Comparison of ENCODE assay signal across 16 cellular contexts in genomic region chr12:53060064-53060720, GRCh38. TPM values are rescaled to one million over a fixed set of nuclear protein-coding genes. Genes with fewer than 3 reads are reported as not detected.
A peak's percentile ranks its signal among the peaks of the same experiment; 100 is the strongest.
DNase-seq lines count a peak whose midpoint lies in the region; ATAC-seq, FAIRE-seq and TF ChIP-seq lines count a peak whose summit lies in the region.
"Had no signal": no experiment of that assay in that cellular context is flagged by ENCODE, and none has a peak within 500 bp of the region (broad histone marks: within the 10 kb centered on the region; RNA-seq: fewer than 3 reads in every experiment).

No MANE protein-coding gene starts in this region.

- H3K27me3 ChIP-seq in HepG2 (ENCODE audit: control insufficient read depth in 1 of 2, insufficient read depth in 2 of 2, low read length in 2 of 2) = no peaks in the 10 kb centered on the region

- no peak overlapping the region for H3K4me2 ChIP-seq in HepG2 (ENCODE audit: low read depth, low read length)

- intact Hi-C loops in HepG2 (cut with micrococcal nuclease; ENCODE audit: unreplicated experiment) = no loop called here

- no peak overlapping the region for H3K4me3 Mint-ChIP-seq in WTC11
- H3K4me3 Mint-ChIP-seq: activated CD4-positive, alpha-beta memory T cell treated with anti-CD3 and anti-CD28 coated beads, Interleukin-2, amount 10 ng/mL, durations not matched to agents 7 days and 5 days had no signal

- H3K9me3 ChIP-seq in HepG2 (ENCODE audit: low read length) = no peaks in the 10 kb centered on the region

- in situ Hi-C loops in HepG2 (cut with HindIII; ENCODE audit: extremely low pct_ligation_motif_present, low pct_unique_long_range_greater_than_20kb) = loop anchor here (5.0 kb wide), 2 partner anchors 42 to 132 kb away; partner anchors contain the start of gene SOAT2

- H3K9me3 Mint-ChIP-seq in WTC11 = no peaks in the 10 kb centered on the region
- H3K9me3 Mint-ChIP-seq: activated CD4-positive, alpha-beta memory T cell treated with anti-CD3 and anti-CD28 coated beads, Interleukin-2, amount 10 ng/mL, durations not matched to agents 7 days and 5 days had no signal

- no peaks in the 10 kb centered on the region for H3K79me2 ChIP-seq in HepG2 (ENCODE audit: insufficient read depth, low read length)

- H3K27ac ChIP-seq in coronary artery = peak overlapping the region; percentile 83 to 96
- no peak overlapping the region for H3K27ac ChIP-seq in HepG2 (ENCODE audit: extremely low read length, insufficient read depth, low read length)
- peak overlapping the region; percentile 49 for H3K27ac ChIP-seq in substantia nigra (ENCODE audit: low read depth, low read length, poor library complexity, severe bottlenecking)

- no peaks in the 10 kb centered on the region for H4K20me1 ChIP-seq in HepG2 (ENCODE audit: insufficient read depth, low read length)

- TF ChIP-seq EP300 in HepG2 (IDR thresholded peaks at IDR 0.05; ENCODE audit: low read depth in 2 of 2, low read length in 2 of 2) = no peak
- TF ChIP-seq EP300 in HepG2 (CRISPR knock-in tag; IDR thresholded peaks at IDR 0.05; ENCODE audit: borderline replicate concordance) = no peak

- H3K4me3 ChIP-seq in coronary artery (no peak overlapping the region), HepG2 (replicated peaks in 1 of 3; ENCODE audit: insufficient read depth in 1 of 3, low read depth in 2 of 3, low read length in 3 of 3) (no peak overlapping the region)

- POLR2A ChIA-PET in HepG2 (lab: Yijun Ruan, JAX) (interaction anchor here (1.7 to 3.4 kb wide), 4 partner anchors 8 to 43 kb away, joined by 16 to 50 read pairs (median 31); partner anchors contain the start of genes SOAT2, SPRYD3 and TNS2), WTC11 (lab: Charles Lee) (no interaction called here)

- no peak for TF ChIP-seq CTCF in coronary artery (IDR thresholded peaks at IDR 0.05)
- no peak for TF ChIP-seq CTCF in HepG2 (CRISPR knock-in tag; IDR thresholded peaks at IDR 0.05)
- no peak for TF ChIP-seq CTCF in WTC11 (IDR thresholded peaks at IDR 0.05)

- H3K4me1 Mint-ChIP-seq in WTC11 = peaks cover 7% of the 10 kb centered on the region

- ATAC-seq in HepG2 (no peak), WTC11 (no peak)
- ATAC-seq: right cardiac atrium had no signal

- TF ChIP-seq RAD21 in HepG2 (CRISPR knock-in tag; IDR thresholded peaks at IDR 0.05) = no peak

- peaks cover 0 to 16% of the 10 kb centered on the region in 2 experiments; a peak in 2 of 5 replicates for H3K36me3 ChIP-seq in HepG2 (replicated peaks in 1 of 2; ENCODE audit: control insufficient read depth in 1 of 2, insufficient read depth in 2 of 2, low read length in 2 of 2)

- peaks cover 25% of the 10 kb centered on the region for H3K4me1 ChIP-seq in HepG2 (ENCODE audit: insufficient read depth, low read length)

- WGBS in HepG2 (ENCODE audit: low lambda C conversion rate) = 95% methylated on average over 5 of the region's 17 CpGs

- peaks cover 71% of the 10 kb centered on the region for H3K27me3 Mint-ChIP-seq in WTC11 (ENCODE audit: low read depth)
- H3K27me3 Mint-ChIP-seq: activated CD4-positive, alpha-beta memory T cell treated with anti-CD3 and anti-CD28 coated beads, Interleukin-2, amount 10 ng/mL, durations not matched to agents 7 days and 5 days had no signal

- CTCF ChIA-PET in HepG2 (lab: Yijun Ruan, JAX; ENCODE audit: low intra/inter-chr PET ratio, low total read pairs) (no interaction called here), WTC11 (lab: Charles Lee) (interaction anchor here (1.4 to 11.2 kb wide), 5 partner anchors 11 to 154 kb away, joined by 6 to 474 read pairs (median 16); partner anchors contain the start of genes IGFBP6, SOAT2 and TNS2)

- BruUV-seq in HepG2 (replicated peaks; lab: Mats Ljungman, UMichigan) = no TSS peak

- H3K27ac Mint-ChIP-seq in WTC11 = no peak overlapping the region
- H3K27ac Mint-ChIP-seq: activated CD4-positive, alpha-beta memory T cell treated with anti-CD3 and anti-CD28 coated beads, Interleukin-2, amount 10 ng/mL, durations not matched to agents 7 days and 5 days had no signal

- DNase-seq in coronary artery (ENCODE audit: low spot score) = no peak
- no peak for DNase-seq in HepG2 (ENCODE audit: low spot score)
- DNase-seq in substantia nigra (lab: John Stamatoyannopoulos, UW) = no peak
- no peak for DNase-seq in GM12892 (ENCODE audit: insufficient read length)
- DNase-seq in WTC11 (ENCODE audit: low spot score) = no peak
- DNase-seq in T1000 (lab: John Stamatoyannopoulos, UW) = no peak
- DNase-seq: activated CD4-positive, alpha-beta memory T cell treated with anti-CD3 and anti-CD28 coated beads, Interleukin-2, amount 10 ng/mL, durations not matched to agents 7 days and 5 days; activated gamma-delta T cell treated with Interleukin-2 at 50 U/mL for 16 hours; EL; islet precursor cell; NCI-H1048; SIG-M5; stimulated activated naive CD4-positive, alpha-beta T cell; T-helper 9 cell had no signal

- FAIRE-seq in HepG2 (lab: Jason Lieb, UNC) (no peak), GM12892 (lab: Jason Lieb, UNC) (no peak)
- FAIRE-seq: GM12891 had no signal

- H2AFZ ChIP-seq in HepG2 (ENCODE audit: low read length) = no peak overlapping the region

- H3K36me3 Mint-ChIP-seq in WTC11 = no peaks in the 10 kb centered on the region

- H3K9ac ChIP-seq in HepG2 (ENCODE audit: insufficient read depth, low read depth, low read length) = no peak overlapping the region

- TF ChIP-seq POLR2A in HepG2 (IDR thresholded peaks at IDR 0.05; ENCODE audit: insufficient read depth in 1 of 2, low read depth in 2 of 2, low read length in 2 of 2) (no peak), GM12892 (IDR thresholded peaks at IDR 0.05; ENCODE audit: low read depth, low read length) (no peak)

RNA-seq across cellular contexts. Expression of gene TNS2, which starts 10.3 kb away (rescaled TPM):
- total RNA-seq in HepG2 (2016; rRNA removed; fragmentation: Illumina TruSeq; extraction: Trizol) (3.2 and 8.9 TPM in 2 replicates), WTC11 (2021) (3.4 to 7.7 TPM (median 4.1 TPM) in 3 replicates)
- total RNA-seq in HepG2 (2016; cell fraction: cytosol; rRNA removed; fragmentation: Illumina TruSeq; extraction: Trizol; ENCODE audit: low read depth) = 3.1 and 5.0 TPM in 2 replicates
- 2.8 and 9.5 TPM in 2 replicates for total RNA-seq in HepG2 (2016; cell fraction: insoluble cytoplasmic fraction; rRNA removed; fragmentation: Illumina TruSeq; extraction: Trizol)
- total RNA-seq in HepG2 (2016; cell fraction: membrane; rRNA removed; fragmentation: Illumina TruSeq; extraction: Trizol) = 3.1 and 3.8 TPM in 2 replicates
- total RNA-seq in HepG2 (2016; cell fraction: nucleus; rRNA removed; fragmentation: Illumina TruSeq; extraction: Trizol) = 13.3 and 14.8 TPM in 2 replicates
- 18.0 and 20.4 TPM in 2 replicates for polyA plus RNA-seq in HepG2 (2011; rRNA removed)
- 3.9 and 6.8 TPM in 2 replicates for polyA plus RNA-seq in HepG2 (2011; cell fraction: cytosol; rRNA removed)
- polyA plus RNA-seq in HepG2 (2011; cell fraction: nucleus; rRNA removed) = 181 and 258 TPM in 2 replicates
- 13.0 and 15.3 TPM in 2 replicates for polyA plus RNA-seq in HepG2 (2012)
- 0.96 and 1.4 TPM in 2 replicates for polyA plus RNA-seq in HepG2 (2016; cell fraction: cytosol; fragmentation: Illumina TruSeq; extraction: Trizol; ENCODE audit: low read depth)
- polyA plus RNA-seq in HepG2 (2016; cell fraction: insoluble cytoplasmic fraction; fragmentation: Illumina TruSeq; extraction: Trizol; ENCODE audit: low read depth) = 5.7 and 8.2 TPM in 2 replicates
- 2.0 and 4.2 TPM in 2 replicates for polyA plus RNA-seq in HepG2 (2016; cell fraction: membrane; fragmentation: Illumina TruSeq; extraction: Trizol; ENCODE audit: low read depth)
- polyA plus RNA-seq in HepG2 (2016; cell fraction: nucleus; fragmentation: Illumina TruSeq; extraction: Trizol; ENCODE audit: insufficient read depth, low read depth) = 34.1 and 49.0 TPM in 2 replicates
- 34.0 and 38.3 TPM in 2 replicates for polyA minus RNA-seq in HepG2 (2011; rRNA and poly(A)+ RNA removed; ENCODE audit: low replicate concordance)
- polyA minus RNA-seq in HepG2 (2011; cell fraction: cytosol; rRNA and poly(A)+ RNA removed) = 9.9 and 10.3 TPM in 2 replicates
- polyA minus RNA-seq in HepG2 (2011; cell fraction: nucleus; rRNA and poly(A)+ RNA removed) = 63.8 and 80.3 TPM in 2 replicates
- 0.47 TPM for polyA plus RNA-seq in GM12892 (2012; ENCODE audit: missing spikeins)

RNA-seq across cellular contexts. Expression of gene SPRYD3, which starts 19.0 kb away (rescaled TPM):
- total RNA-seq in HepG2 (2016; rRNA removed; fragmentation: Illumina TruSeq; extraction: Trizol) (9.0 and 9.2 TPM in 2 replicates), WTC11 (2021) (6.5 to 11.9 TPM (median 6.8 TPM) in 3 replicates)
- total RNA-seq in HepG2 (2016; cell fraction: cytosol; rRNA removed; fragmentation: Illumina TruSeq; extraction: Trizol; ENCODE audit: low read depth) = 0.79 and 1.3 TPM in 2 replicates
- total RNA-seq in HepG2 (2016; cell fraction: insoluble cytoplasmic fraction; rRNA removed; fragmentation: Illumina TruSeq; extraction: Trizol) = 7.9 and 8.6 TPM in 2 replicates
- total RNA-seq in HepG2 (2016; cell fraction: membrane; rRNA removed; fragmentation: Illumina TruSeq; extraction: Trizol) = 2.8 and 3.1 TPM in 2 replicates
- total RNA-seq in HepG2 (2016; cell fraction: nucleus; rRNA removed; fragmentation: Illumina TruSeq; extraction: Trizol) = 5.1 and 5.3 TPM in 2 replicates
- 9.2 and 10.7 TPM in 2 replicates for polyA plus RNA-seq in HepG2 (2011; rRNA removed)
- 11.7 and 12.2 TPM in 2 replicates for polyA plus RNA-seq in HepG2 (2011; cell fraction: cytosol; rRNA removed)
- polyA plus RNA-seq in HepG2 (2011; cell fraction: nucleus; rRNA removed) = 12.1 and 12.6 TPM in 2 replicates
- polyA plus RNA-seq in HepG2 (2012) = 6.0 and 9.7 TPM in 2 replicates
- polyA plus RNA-seq in HepG2 (2016; cell fraction: cytosol; fragmentation: Illumina TruSeq; extraction: Trizol; ENCODE audit: low read depth) = 0.86 and 1.1 TPM in 2 replicates
- 11.6 and 12.5 TPM in 2 replicates for polyA plus RNA-seq in HepG2 (2016; cell fraction: insoluble cytoplasmic fraction; fragmentation: Illumina TruSeq; extraction: Trizol; ENCODE audit: low read depth)
- polyA plus RNA-seq in HepG2 (2016; cell fraction: membrane; fragmentation: Illumina TruSeq; extraction: Trizol; ENCODE audit: low read depth) = 2.0 and 3.3 TPM in 2 replicates
- 7.6 and 8.3 TPM in 2 replicates for polyA plus RNA-seq in HepG2 (2016; cell fraction: nucleus; fragmentation: Illumina TruSeq; extraction: Trizol; ENCODE audit: insufficient read depth, low read depth)
- 27.5 and 69.5 TPM in 2 replicates for polyA minus RNA-seq in HepG2 (2011; rRNA and poly(A)+ RNA removed; ENCODE audit: low replicate concordance)
- polyA minus RNA-seq in HepG2 (2011; cell fraction: cytosol; rRNA and poly(A)+ RNA removed) = 8.3 and 10.6 TPM in 2 replicates
- polyA minus RNA-seq in HepG2 (2011; cell fraction: nucleus; rRNA and poly(A)+ RNA removed) = 9.5 and 12.8 TPM in 2 replicates
- polyA plus RNA-seq in GM12892 (2012; ENCODE audit: missing spikeins) = 14.1 TPM

RNA-seq across cellular contexts. Expression of gene IGFBP6, which starts 37.3 kb away (rescaled TPM):
- total RNA-seq in HepG2 (2016; rRNA removed; fragmentation: Illumina TruSeq; extraction: Trizol) = 2.1 and 3.9 TPM in 2 replicates
- total RNA-seq in HepG2 (2016; cell fraction: cytosol; rRNA removed; fragmentation: Illumina TruSeq; extraction: Trizol; ENCODE audit: low read depth) = 5.3 and 5.9 TPM in 2 replicates
- total RNA-seq in HepG2 (2016; cell fraction: insoluble cytoplasmic fraction; rRNA removed; fragmentation: Illumina TruSeq; extraction: Trizol) = 2.5 and 4.7 TPM in 2 replicates
- total RNA-seq in HepG2 (2016; cell fraction: membrane; rRNA removed; fragmentation: Illumina TruSeq; extraction: Trizol) = 3.3 and 3.5 TPM in 2 replicates
- 1.9 and 3.2 TPM in 2 replicates for total RNA-seq in HepG2 (2016; cell fraction: nucleus; rRNA removed; fragmentation: Illumina TruSeq; extraction: Trizol)
- polyA plus RNA-seq in HepG2 (2011; rRNA removed) = 22.6 and 25.2 TPM in 2 replicates
- 19.0 and 41.0 TPM in 2 replicates for polyA plus RNA-seq in HepG2 (2011; cell fraction: cytosol; rRNA removed)
- 8.4 and 9.6 TPM in 2 replicates for polyA plus RNA-seq in HepG2 (2011; cell fraction: nucleus; rRNA removed)
- polyA plus RNA-seq in HepG2 (2012) = 3.4 and 4.6 TPM in 2 replicates
- polyA plus RNA-seq in HepG2 (2016; cell fraction: cytosol; fragmentation: Illumina TruSeq; extraction: Trizol; ENCODE audit: low read depth) = 4.2 and 5.7 TPM in 2 replicates
- 2.0 and 2.4 TPM in 2 replicates for polyA plus RNA-seq in HepG2 (2016; cell fraction: insoluble cytoplasmic fraction; fragmentation: Illumina TruSeq; extraction: Trizol; ENCODE audit: low read depth)
- polyA plus RNA-seq in HepG2 (2016; cell fraction: membrane; fragmentation: Illumina TruSeq; extraction: Trizol; ENCODE audit: low read depth) = 3.2 and 3.8 TPM in 2 replicates
- 5.4 and 7.5 TPM in 2 replicates for polyA plus RNA-seq in HepG2 (2016; cell fraction: nucleus; fragmentation: Illumina TruSeq; extraction: Trizol; ENCODE audit: insufficient read depth, low read depth)
- polyA minus RNA-seq in HepG2 (2011; rRNA and poly(A)+ RNA removed; ENCODE audit: low replicate concordance) = 9.0 and 27.1 TPM in 2 replicates
- polyA minus RNA-seq in HepG2 (2011; cell fraction: cytosol; rRNA and poly(A)+ RNA removed) = 8.7 and 9.5 TPM in 2 replicates
- polyA minus RNA-seq in HepG2 (2011; cell fraction: nucleus; rRNA and poly(A)+ RNA removed) = 0.77 and 1.6 TPM in 2 replicates
- polyA plus RNA-seq in GM12892 (2012; ENCODE audit: missing spikeins) = not detected
- total RNA-seq in WTC11 (2021) = 6.4 to 11.2 TPM (median 7.4 TPM) in 3 replicates

RNA-seq across cellular contexts. Expression of gene SOAT2, which starts 43.1 kb away (rescaled TPM):
- total RNA-seq in HepG2 (2016; rRNA removed; fragmentation: Illumina TruSeq; extraction: Trizol) = 6.1 and 14.9 TPM in 2 replicates
- 1.3 and 1.6 TPM in 2 replicates for total RNA-seq in HepG2 (2016; cell fraction: cytosol; rRNA removed; fragmentation: Illumina TruSeq; extraction: Trizol; ENCODE audit: low read depth)
- total RNA-seq in HepG2 (2016; cell fraction: insoluble cytoplasmic fraction; rRNA removed; fragmentation: Illumina TruSeq; extraction: Trizol) = 5.1 and 14.3 TPM in 2 replicates
- total RNA-seq in HepG2 (2016; cell fraction: membrane; rRNA removed; fragmentation: Illumina TruSeq; extraction: Trizol) = 3.9 and 5.2 TPM in 2 replicates
- total RNA-seq in HepG2 (2016; cell fraction: nucleus; rRNA removed; fragmentation: Illumina TruSeq; extraction: Trizol) = 20.7 and 23.6 TPM in 2 replicates
- polyA plus RNA-seq in HepG2 (2011; rRNA removed) = 108 and 131 TPM in 2 replicates
- 102 and 125 TPM in 2 replicates for polyA plus RNA-seq in HepG2 (2011; cell fraction: cytosol; rRNA removed)
- 476 and 502 TPM in 2 replicates for polyA plus RNA-seq in HepG2 (2011; cell fraction: nucleus; rRNA removed)
- 40.7 and 74.1 TPM in 2 replicates for polyA plus RNA-seq in HepG2 (2012)
- polyA plus RNA-seq in HepG2 (2016; cell fraction: cytosol; fragmentation: Illumina TruSeq; extraction: Trizol; ENCODE audit: low read depth) = 2.1 and 3.1 TPM in 2 replicates
- 8.4 and 8.5 TPM in 2 replicates for polyA plus RNA-seq in HepG2 (2016; cell fraction: insoluble cytoplasmic fraction; fragmentation: Illumina TruSeq; extraction: Trizol; ENCODE audit: low read depth)
- 3.3 and 4.5 TPM in 2 replicates for polyA plus RNA-seq in HepG2 (2016; cell fraction: membrane; fragmentation: Illumina TruSeq; extraction: Trizol; ENCODE audit: low read depth)
- 40.5 and 42.0 TPM in 2 replicates for polyA plus RNA-seq in HepG2 (2016; cell fraction: nucleus; fragmentation: Illumina TruSeq; extraction: Trizol; ENCODE audit: insufficient read depth, low read depth)
- polyA minus RNA-seq in HepG2 (2011; rRNA and poly(A)+ RNA removed; ENCODE audit: low replicate concordance) = 0.16 and 255 TPM in 2 replicates
- polyA minus RNA-seq in HepG2 (2011; cell fraction: cytosol; rRNA and poly(A)+ RNA removed) = 39.8 and 42.8 TPM in 2 replicates
- polyA minus RNA-seq in HepG2 (2011; cell fraction: nucleus; rRNA and poly(A)+ RNA removed) = 79.3 and 125 TPM in 2 replicates
- not detected for polyA plus RNA-seq in GM12892 (2012; ENCODE audit: missing spikeins)
- total RNA-seq in WTC11 (2021) = not detected in 3 replicates

RNA-seq across cellular contexts. Expression of gene EIF4B, which starts 53.9 kb away (rescaled TPM):
- total RNA-seq in HepG2 (2016; rRNA removed; fragmentation: Illumina TruSeq; extraction: Trizol) = 548 and 779 TPM in 2 replicates
- 127 and 150 TPM in 2 replicates for total RNA-seq in HepG2 (2016; cell fraction: cytosol; rRNA removed; fragmentation: Illumina TruSeq; extraction: Trizol; ENCODE audit: low read depth)
- 568 and 746 TPM in 2 replicates for total RNA-seq in HepG2 (2016; cell fraction: insoluble cytoplasmic fraction; rRNA removed; fragmentation: Illumina TruSeq; extraction: Trizol)
- total RNA-seq in HepG2 (2016; cell fraction: membrane; rRNA removed; fragmentation: Illumina TruSeq; extraction: Trizol) = 454 and 551 TPM in 2 replicates
- 263 and 291 TPM in 2 replicates for total RNA-seq in HepG2 (2016; cell fraction: nucleus; rRNA removed; fragmentation: Illumina TruSeq; extraction: Trizol)
- 327 and 416 TPM in 2 replicates for polyA plus RNA-seq in HepG2 (2011; rRNA removed)
- polyA plus RNA-seq in HepG2 (2011; cell fraction: cytosol; rRNA removed) = 501 and 516 TPM in 2 replicates
- 203 and 222 TPM in 2 replicates for polyA plus RNA-seq in HepG2 (2011; cell fraction: nucleus; rRNA removed)
- 450 and 479 TPM in 2 replicates for polyA plus RNA-seq in HepG2 (2012)
- polyA plus RNA-seq in HepG2 (2016; cell fraction: cytosol; fragmentation: Illumina TruSeq; extraction: Trizol; ENCODE audit: low read depth) = 74.7 and 91.4 TPM in 2 replicates
- polyA plus RNA-seq in HepG2 (2016; cell fraction: insoluble cytoplasmic fraction; fragmentation: Illumina TruSeq; extraction: Trizol; ENCODE audit: low read depth) = 445 and 458 TPM in 2 replicates
- 254 and 316 TPM in 2 replicates for polyA plus RNA-seq in HepG2 (2016; cell fraction: membrane; fragmentation: Illumina TruSeq; extraction: Trizol; ENCODE audit: low read depth)
- polyA plus RNA-seq in HepG2 (2016; cell fraction: nucleus; fragmentation: Illumina TruSeq; extraction: Trizol; ENCODE audit: insufficient read depth, low read depth) = 258 and 266 TPM in 2 replicates
- 738 and 1,247 TPM in 2 replicates for polyA minus RNA-seq in HepG2 (2011; rRNA and poly(A)+ RNA removed; ENCODE audit: low replicate concordance)
- 496 and 595 TPM in 2 replicates for polyA minus RNA-seq in HepG2 (2011; cell fraction: cytosol; rRNA and poly(A)+ RNA removed)
- 250 and 365 TPM in 2 replicates for polyA minus RNA-seq in HepG2 (2011; cell fraction: nucleus; rRNA and poly(A)+ RNA removed)
- polyA plus RNA-seq in GM12892 (2012; ENCODE audit: missing spikeins) = 390 TPM
- total RNA-seq in WTC11 (2021) = 730 to 860 TPM (median 838 TPM) in 3 replicates
